8 cellular contexts compared by ENCODE assay signal in genomic region chr6:149934249-149935156, GRCh38. TPM values are rescaled to one million over a fixed set of nuclear protein-coding genes. Genes with fewer than 3 reads are reported as not detected.
DNase-seq lines count a peak whose midpoint lies in the region; ATAC-seq, FAIRE-seq and TF ChIP-seq lines count a peak whose summit lies in the region.

No MANE protein-coding gene starts in this region.

- H3K27ac Mint-ChIP-seq in stimulated activated memory B cell treated with anti-CD40 and anti-IgM and Interleukin-4, amounts not matched to agents 10 μg/mL and 1 μg/mL and 100 μg/mL, for 72 hours = no peak overlapping the region

- H3K27ac ChIP-seq in endothelial cell of umbilical vein (ENCODE audit: insufficient read depth, low read depth, low read length) = no peak overlapping the region

- peak; percentile 78 for ATAC-seq in mucosa of descending colon
- ATAC-seq in stimulated activated memory B cell treated with anti-CD40 and anti-IgM and Interleukin-4, amounts not matched to agents 10 μg/mL and 1 μg/mL and 100 μg/mL, for 72 hours = peak; percentile 54
- ATAC-seq in HG02623 (IDR thresholded peaks at IDR 0.05; ENCODE audit: unreplicated experiment) = no peak

- peaks cover 96% of the 10 kb centered on the region for H3K27me3 Mint-ChIP-seq in stimulated activated memory B cell treated with anti-CD40 and anti-IgM and Interleukin-4, amounts not matched to agents 10 μg/mL and 1 μg/mL and 100 μg/mL, for 72 hours

- peak; percentile 85 for FAIRE-seq in endothelial cell of umbilical vein (lab: Jason Lieb, UNC)

- no peak overlapping the region for H3K4me3 Mint-ChIP-seq in stimulated activated memory B cell treated with anti-CD40 and anti-IgM and Interleukin-4, amounts not matched to agents 10 μg/mL and 1 μg/mL and 100 μg/mL, for 72 hours

- no peaks in the 10 kb centered on the region for H3K36me3 Mint-ChIP-seq in stimulated activated memory B cell treated with anti-CD40 and anti-IgM and Interleukin-4, amounts not matched to agents 10 μg/mL and 1 μg/mL and 100 μg/mL, for 72 hours

- no peaks in the 10 kb centered on the region for H4K20me1 ChIP-seq in endothelial cell of umbilical vein (replicated peaks; ENCODE audit: control insufficient read depth, extremely low read depth, insufficient read depth, low read length)

- H3K79me2 ChIP-seq in endothelial cell of umbilical vein (ENCODE audit: control insufficient read depth, insufficient read depth, low read length) = no peaks in the 10 kb centered on the region

- peaks cover 63 to 75% of the 10 kb centered on the region in 2 experiments for H3K27me3 ChIP-seq in endothelial cell of umbilical vein (ENCODE audit: control insufficient read depth in 2 of 2, insufficient read depth in 2 of 2, low read length in 2 of 2)

- H3K4me3 ChIP-seq in endothelial cell of umbilical vein (replicated peaks in 1 of 3; ENCODE audit: insufficient read depth in 1 of 3, low read depth in 1 of 3, low read length in 3 of 3) = no peak overlapping the region
- no peak overlapping the region for H3K4me3 ChIP-seq in mucosa of descending colon

- no peaks in the 10 kb centered on the region for H3K9me3 ChIP-seq in endothelial cell of umbilical vein (replicated peaks; ENCODE audit: control insufficient read depth, insufficient read depth, low read length)
- H3K9me3 ChIP-seq in mucosa of descending colon = no peaks in the 10 kb centered on the region

- peaks cover 26% of the 10 kb centered on the region for H3K4me1 Mint-ChIP-seq in stimulated activated memory B cell treated with anti-CD40 and anti-IgM and Interleukin-4, amounts not matched to agents 10 μg/mL and 1 μg/mL and 100 μg/mL, for 72 hours

- H3K4me2 ChIP-seq in endothelial cell of umbilical vein (ENCODE audit: insufficient read depth, low read length) = no peak overlapping the region

- DNase-seq in Ammon's horn (ENCODE audit: low spot score) = peak; percentile 70
- DNase-seq in H4 (ENCODE audit: low spot score) = peak; percentile 51
- peak; percentile 3 for DNase-seq in NCI-H82 treated with DMSO at 0.1 percent for 48 hours (lab: John Stamatoyannopoulos, UW; ENCODE audit: unreplicated experiment)
- DNase-seq in activated CD8-positive, alpha-beta memory T cell treated with anti-CD3 and anti-CD28 coated beads for 1 hour (ENCODE audit: extremely low read depth in 1 of 2, low read depth in 1 of 2) = peak; percentile 47 to 52
- DNase-seq in endothelial cell of umbilical vein (ENCODE audit: low read depth, low spot score) = peak; percentile 74
- peak in 1 of 3 donors; percentile 91 for DNase-seq in mucosa of descending colon

- H3K36me3 ChIP-seq in endothelial cell of umbilical vein (ENCODE audit: control insufficient read depth in 2 of 2, extremely low read depth in 1 of 2, insufficient read depth in 2 of 2, low read length in 2 of 2) = no peaks in the 10 kb centered on the region
- H3K36me3 ChIP-seq in mucosa of descending colon (ENCODE audit: low read depth) = no peaks in the 10 kb centered on the region

- intact Hi-C loops in endothelial cell of umbilical vein (cut with micrococcal nuclease) (loop anchor here (1.0 to 2.0 kb wide), 4 partner anchors 28 to 400 kb away; partner anchors contain the start of genes ULBP1 and ULBP3), mucosa of descending colon (cut with DNase I, micrococcal nuclease) (loop anchor here (2.0 to 5.0 kb wide), 2 partner anchors 82 to 83 kb away; no protein-coding TSS in a partner anchor)

- H3K4me1 ChIP-seq in endothelial cell of umbilical vein (ENCODE audit: control insufficient read depth, extremely low read depth, insufficient read depth, low read length) (peaks cover 10% of the 10 kb centered on the region), mucosa of descending colon (ENCODE audit: low read depth) (peaks cover 10% of the 10 kb centered on the region)

- peak; percentile 54 to 64 for TF ChIP-seq CTCF in endothelial cell of umbilical vein (IDR thresholded peaks at IDR 0.05; ENCODE audit: extremely low read depth in 1 of 2, insufficient read depth in 1 of 2, low read depth in 1 of 2, low read length in 2 of 2)
- peak; percentile 61 for TF ChIP-seq CTCF in mucosa of descending colon (IDR thresholded peaks at IDR 0.05)

- CTCF ChIA-PET in endothelial cell of umbilical vein (lab: Charles Lee) = interaction anchor here (0.6 to 2.5 kb wide), 4 partner anchors 29 to 400 kb away, joined by 3 to 63 read pairs (median 3); partner anchors contain the start of gene ULBP1

- no peak overlapping the region for H3K9ac ChIP-seq in endothelial cell of umbilical vein (replicated peaks; ENCODE audit: extremely low read depth, insufficient read depth, low read length)

- POLR2A ChIA-PET in endothelial cell of umbilical vein (lab: Charles Lee) = no interaction called here

- no peaks in the 10 kb centered on the region for H3K9me1 ChIP-seq in endothelial cell of umbilical vein (replicated peaks; ENCODE audit: control insufficient read depth, extremely low read depth, insufficient read depth, low read length)

- dilution Hi-C loops in endothelial cell of umbilical vein (cut with MboI; ENCODE audit: extremely low pct_ligation_motif_present, low sequenced_read_pairs) = no loop called here

- no peak for TF ChIP-seq POLR2A in endothelial cell of umbilical vein (IDR thresholded peaks at IDR 0.05; ENCODE audit: low read depth, low read length)

- no peak overlapping the region for H2AFZ ChIP-seq in endothelial cell of umbilical vein (ENCODE audit: low read depth, low read length)

- BruUV-seq in endothelial cell of umbilical vein (replicated peaks; lab: Mats Ljungman, UMichigan) = no TSS peak

- H3K9me3 Mint-ChIP-seq in stimulated activated memory B cell treated with anti-CD40 and anti-IgM and Interleukin-4, amounts not matched to agents 10 μg/mL and 1 μg/mL and 100 μg/mL, for 72 hours = no peaks in the 10 kb centered on the region

TF ChIP-seq in endothelial cell of umbilical vein, 7 proteins besides CTCF, POLR2A, EP300 and RAD21:
- no peak for TF ChIP-seq MAX (IDR thresholded peaks at IDR 0.05; ENCODE audit: insufficient read depth, insufficient read length)
- TF ChIP-seq JUN (IDR thresholded peaks at IDR 0.05; ENCODE audit: borderline replicate concordance, insufficient read depth, insufficient read length, low read depth) = peak; percentile 83

RNA-seq across cellular contexts. Expression of gene ULBP2, which starts 7.3 kb away (rescaled TPM):
- total RNA-seq in H4 (2014; rRNA removed; shearing (Covaris generic)) = 11.6 and 15.7 TPM in 2 replicates
- total RNA-seq in endothelial cell of umbilical vein = 7.0 and 14.0 TPM in 2 replicates
- polyA plus RNA-seq in endothelial cell of umbilical vein = 22.8 and 26.4 TPM in 2 replicates
- polyA plus RNA-seq in endothelial cell of umbilical vein (2011; cell fraction: cytosol; rRNA removed) = 20.7 and 22.3 TPM in 2 replicates
- 10.9 and 12.0 TPM in 2 replicates for polyA plus RNA-seq in endothelial cell of umbilical vein (2011; cell fraction: nucleus; rRNA removed)
- 9.9 and 10.3 TPM in 2 replicates for polyA plus RNA-seq in endothelial cell of umbilical vein (2012)
- polyA minus RNA-seq in endothelial cell of umbilical vein = 12.2 and 14.6 TPM in 2 replicates
- not detected for polyA minus RNA-seq in endothelial cell of umbilical vein (2011; cell fraction: cytosol; rRNA and poly(A)+ RNA removed)
- 1.7 and 2.7 TPM in 2 replicates for polyA minus RNA-seq in endothelial cell of umbilical vein (2011; cell fraction: nucleus; rRNA and poly(A)+ RNA removed)
- total RNA-seq in mucosa of descending colon = under 1 TPM in 1 of 3 donors, not detected in 2; 0.43 TPM

RNA-seq across cellular contexts. Expression of gene RAET1G, which starts 11.6 kb away (rescaled TPM):
- total RNA-seq in H4 (2014; rRNA removed; shearing (Covaris generic)) = not detected in 2 replicates
- 0.74 and 1.6 TPM in 2 replicates for total RNA-seq in endothelial cell of umbilical vein
- 2.1 and 3.3 TPM in 2 replicates for polyA plus RNA-seq in endothelial cell of umbilical vein
- polyA plus RNA-seq in endothelial cell of umbilical vein (2011; cell fraction: cytosol; rRNA removed) = 2.3 and 2.6 TPM in 2 replicates
- 0.86 and 1.2 TPM in 2 replicates for polyA plus RNA-seq in endothelial cell of umbilical vein (2011; cell fraction: nucleus; rRNA removed)
- 1.7 and 2.4 TPM in 2 replicates for polyA plus RNA-seq in endothelial cell of umbilical vein (2012)
- 0.44 and 3.4 TPM in 2 replicates for polyA minus RNA-seq in endothelial cell of umbilical vein
- polyA minus RNA-seq in endothelial cell of umbilical vein (2011; cell fraction: cytosol; rRNA and poly(A)+ RNA removed) = 1.2 TPM
- 0.43 TPM in 1 of 2 replicates, not detected in the other for polyA minus RNA-seq in endothelial cell of umbilical vein (2011; cell fraction: nucleus; rRNA and poly(A)+ RNA removed)
- total RNA-seq in mucosa of descending colon = under 1 TPM in 1 of 3 donors, not detected in 2; 0.41 TPM

RNA-seq across cellular contexts. Expression of gene ULBP1, which starts 29.2 kb away (rescaled TPM):
- 3.4 and 3.9 TPM in 2 replicates for total RNA-seq in H4 (2014; rRNA removed; shearing (Covaris generic))
- total RNA-seq in endothelial cell of umbilical vein (0.33 and 2.3 TPM in 2 replicates), mucosa of descending colon (not detected)
- 1.1 and 1.4 TPM in 2 replicates for polyA plus RNA-seq in endothelial cell of umbilical vein
- polyA plus RNA-seq in endothelial cell of umbilical vein (2011; cell fraction: cytosol; rRNA removed) = 1.8 and 1.9 TPM in 2 replicates
- 1.3 and 1.5 TPM in 2 replicates for polyA plus RNA-seq in endothelial cell of umbilical vein (2011; cell fraction: nucleus; rRNA removed)
- polyA plus RNA-seq in endothelial cell of umbilical vein (2012) = 0.85 and 1.2 TPM in 2 replicates
- 0.61 and 0.96 TPM in 2 replicates for polyA minus RNA-seq in endothelial cell of umbilical vein
- 0.31 TPM for polyA minus RNA-seq in endothelial cell of umbilical vein (2011; cell fraction: cytosol; rRNA and poly(A)+ RNA removed)
- 0.53 and 0.63 TPM in 2 replicates for polyA minus RNA-seq in endothelial cell of umbilical vein (2011; cell fraction: nucleus; rRNA and poly(A)+ RNA removed)

RNA-seq across cellular contexts. Expression of gene RAET1E, which starts 36.6 kb away (rescaled TPM):
- not detected in 2 replicates for total RNA-seq in H4 (2014; rRNA removed; shearing (Covaris generic))
- total RNA-seq in endothelial cell of umbilical vein (not detected in 2 replicates), mucosa of descending colon (under 1 TPM in 2 of 3 donors, not detected in 1; 0.16 to 0.58 TPM)
- 0.04 TPM in 1 of 2 replicates, not detected in the other for polyA plus RNA-seq in endothelial cell of umbilical vein
- polyA plus RNA-seq in endothelial cell of umbilical vein (2011; cell fraction: cytosol; rRNA removed) = not detected in 2 replicates
- not detected in 2 replicates for polyA plus RNA-seq in endothelial cell of umbilical vein (2011; cell fraction: nucleus; rRNA removed)
- not detected in 2 replicates for polyA plus RNA-seq in endothelial cell of umbilical vein (2012)
- not detected in 2 replicates for polyA minus RNA-seq in endothelial cell of umbilical vein
- polyA minus RNA-seq in endothelial cell of umbilical vein (2011; cell fraction: cytosol; rRNA and poly(A)+ RNA removed) = 7.4 TPM
- 0.19 TPM in 1 of 2 replicates, not detected in the other for polyA minus RNA-seq in endothelial cell of umbilical vein (2011; cell fraction: nucleus; rRNA and poly(A)+ RNA removed)
